In the genomic region with DNA sequence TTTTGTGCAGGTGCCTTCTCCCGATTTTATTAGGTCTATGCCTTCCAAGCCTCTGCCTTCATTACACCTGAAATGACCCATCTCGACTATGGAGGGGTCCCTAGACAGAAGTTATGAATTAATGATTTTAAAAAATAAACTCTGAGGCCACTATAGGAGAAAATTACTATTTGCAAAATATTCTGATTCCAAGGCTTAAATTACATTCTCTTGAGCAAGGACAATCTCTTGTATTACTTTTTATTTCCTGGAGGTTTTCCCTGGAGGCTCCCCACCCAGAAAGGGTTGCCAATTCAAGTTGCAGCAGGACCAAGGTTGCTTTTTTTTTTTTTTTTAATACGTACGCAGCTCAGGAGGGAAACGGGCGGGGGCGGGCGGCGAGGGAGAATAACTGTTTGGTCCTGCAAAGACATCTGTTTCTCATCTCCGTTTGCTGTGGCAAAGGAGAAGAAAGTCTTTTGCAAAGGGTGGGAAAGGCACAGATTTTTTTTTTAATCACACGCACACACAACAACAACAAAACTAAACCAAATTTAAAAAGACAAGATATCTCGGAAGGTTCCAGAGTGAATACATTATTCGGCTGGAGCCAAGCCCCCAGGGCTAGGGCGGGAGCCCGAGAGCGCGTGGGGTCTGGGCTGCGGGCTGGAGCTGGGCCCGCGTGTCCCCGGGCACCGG, we compare ENCODE assay signal across 2 cellular contexts.
A peak's percentile ranks its signal among the peaks of the same experiment; 100 is the strongest.
TF ChIP-seq lines count a peak whose summit lies in the region.

No MANE protein-coding gene starts in this region.

TF ChIP-seq in HEK293, 187 proteins besides CTCF, POLR2A, EP300 and RAD21 (continued from another document and continues in another):
- TF ChIP-seq KLF8 (tag by site-specific recombination; IDR thresholded peaks at IDR 0.05) = 0 out of 2 replicates have a peak, but pooled peaks have one; percentile 41
- 0 out of 2 replicates have a peak, but pooled peaks have one; percentile 57 for TF ChIP-seq KLF1 (tag by site-specific recombination; IDR thresholded peaks at IDR 0.05)
- peak; percentile 71; the same call in 1 of the 2 replicates for TF ChIP-seq GLIS2 (tag by site-specific recombination; IDR thresholded peaks at IDR 0.05)
- peak; percentile 44; the same call in 1 of the 2 replicates for TF ChIP-seq ZFHX2 (tag by site-specific recombination; conservative IDR thresholded peaks at IDR 0.05)
- no peak for TF ChIP-seq GLI4 (tag by site-specific recombination; IDR thresholded peaks at IDR 0.05)
- TF ChIP-seq, protein P1, sequence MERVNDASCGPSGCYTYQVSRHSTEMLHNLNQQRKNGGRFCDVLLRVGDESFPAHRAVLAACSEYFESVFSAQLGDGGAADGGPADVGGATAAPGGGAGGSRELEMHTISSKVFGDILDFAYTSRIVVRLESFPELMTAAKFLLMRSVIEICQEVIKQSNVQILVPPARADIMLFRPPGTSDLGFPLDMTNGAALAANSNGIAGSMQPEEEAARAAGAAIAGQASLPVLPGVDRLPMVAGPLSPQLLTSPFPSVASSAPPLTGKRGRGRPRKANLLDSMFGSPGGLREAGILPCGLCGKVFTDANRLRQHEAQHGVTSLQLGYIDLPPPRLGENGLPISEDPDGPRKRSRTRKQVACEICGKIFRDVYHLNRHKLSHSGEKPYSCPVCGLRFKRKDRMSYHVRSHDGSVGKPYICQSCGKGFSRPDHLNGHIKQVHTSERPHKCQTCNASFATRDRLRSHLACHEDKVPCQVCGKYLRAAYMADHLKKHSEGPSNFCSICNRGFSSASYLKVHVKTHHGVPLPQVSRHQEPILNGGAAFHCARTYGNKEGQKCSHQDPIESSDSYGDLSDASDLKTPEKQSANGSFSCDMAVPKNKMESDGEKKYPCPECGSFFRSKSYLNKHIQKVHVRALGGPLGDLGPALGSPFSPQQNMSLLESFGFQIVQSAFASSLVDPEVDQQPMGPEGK (tag by site-specific recombination; IDR thresholded peaks at IDR 0.05) = peak; percentile 75; the same call in 1 of the 2 replicates
- TF ChIP-seq, protein P2, sequence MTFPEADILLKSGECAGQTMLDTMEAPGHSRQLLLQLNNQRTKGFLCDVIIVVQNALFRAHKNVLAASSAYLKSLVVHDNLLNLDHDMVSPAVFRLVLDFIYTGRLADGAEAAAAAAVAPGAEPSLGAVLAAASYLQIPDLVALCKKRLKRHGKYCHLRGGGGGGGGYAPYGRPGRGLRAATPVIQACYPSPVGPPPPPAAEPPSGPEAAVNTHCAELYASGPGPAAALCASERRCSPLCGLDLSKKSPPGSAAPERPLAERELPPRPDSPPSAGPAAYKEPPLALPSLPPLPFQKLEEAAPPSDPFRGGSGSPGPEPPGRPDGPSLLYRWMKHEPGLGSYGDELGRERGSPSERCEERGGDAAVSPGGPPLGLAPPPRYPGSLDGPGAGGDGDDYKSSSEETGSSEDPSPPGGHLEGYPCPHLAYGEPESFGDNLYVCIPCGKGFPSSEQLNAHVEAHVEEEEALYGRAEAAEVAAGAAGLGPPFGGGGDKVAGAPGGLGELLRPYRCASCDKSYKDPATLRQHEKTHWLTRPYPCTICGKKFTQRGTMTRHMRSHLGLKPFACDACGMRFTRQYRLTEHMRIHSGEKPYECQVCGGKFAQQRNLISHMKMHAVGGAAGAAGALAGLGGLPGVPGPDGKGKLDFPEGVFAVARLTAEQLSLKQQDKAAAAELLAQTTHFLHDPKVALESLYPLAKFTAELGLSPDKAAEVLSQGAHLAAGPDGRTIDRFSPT (tag by site-specific recombination; IDR thresholded peaks at IDR 0.05) = no peak
- TF ChIP-seq ZNF335 (tag by site-specific recombination; conservative IDR thresholded peaks at IDR 0.05) = peak; percentile 91
- 0 out of 2 replicates have a peak, but pooled peaks have one; percentile 11 for TF ChIP-seq KLF7 (tag by site-specific recombination; IDR thresholded peaks at IDR 0.05; ENCODE audit: borderline replicate concordance)
- TF ChIP-seq, protein P3, sequence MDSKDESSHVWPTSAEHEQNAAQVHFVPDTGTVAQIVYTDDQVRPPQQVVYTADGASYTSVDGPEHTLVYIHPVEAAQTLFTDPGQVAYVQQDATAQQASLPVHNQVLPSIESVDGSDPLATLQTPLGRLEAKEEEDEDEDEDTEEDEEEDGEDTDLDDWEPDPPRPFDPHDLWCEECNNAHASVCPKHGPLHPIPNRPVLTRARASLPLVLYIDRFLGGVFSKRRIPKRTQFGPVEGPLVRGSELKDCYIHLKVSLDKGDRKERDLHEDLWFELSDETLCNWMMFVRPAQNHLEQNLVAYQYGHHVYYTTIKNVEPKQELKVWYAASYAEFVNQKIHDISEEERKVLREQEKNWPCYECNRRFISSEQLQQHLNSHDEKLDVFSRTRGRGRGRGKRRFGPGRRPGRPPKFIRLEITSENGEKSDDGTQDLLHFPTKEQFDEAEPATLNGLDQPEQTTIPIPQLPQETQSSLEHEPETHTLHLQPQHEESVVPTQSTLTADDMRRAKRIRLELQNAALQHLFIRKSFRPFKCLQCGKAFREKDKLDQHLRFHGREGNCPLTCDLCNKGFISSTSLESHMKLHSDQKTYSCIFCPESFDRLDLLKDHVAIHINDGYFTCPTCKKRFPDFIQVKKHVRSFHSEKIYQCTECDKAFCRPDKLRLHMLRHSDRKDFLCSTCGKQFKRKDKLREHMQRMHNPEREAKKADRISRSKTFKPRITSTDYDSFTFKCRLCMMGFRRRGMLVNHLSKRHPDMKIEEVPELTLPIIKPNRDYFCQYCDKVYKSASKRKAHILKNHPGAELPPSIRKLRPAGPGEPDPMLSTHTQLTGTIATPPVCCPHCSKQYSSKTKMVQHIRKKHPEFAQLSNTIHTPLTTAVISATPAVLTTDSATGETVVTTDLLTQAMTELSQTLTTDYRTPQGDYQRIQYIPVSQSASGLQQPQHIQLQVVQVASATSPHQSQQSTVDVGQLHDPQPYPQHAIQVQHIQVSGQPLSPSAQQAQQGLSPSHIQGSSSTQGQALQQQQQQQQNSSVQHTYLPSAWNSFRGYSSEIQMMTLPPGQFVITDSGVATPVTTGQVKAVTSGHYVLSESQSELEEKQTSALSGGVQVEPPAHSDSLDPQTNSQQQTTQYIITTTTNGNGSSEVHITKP (tag by site-specific recombination; IDR thresholded peaks at IDR 0.05) = peak; percentile 97
- TF ChIP-seq, protein P4, sequence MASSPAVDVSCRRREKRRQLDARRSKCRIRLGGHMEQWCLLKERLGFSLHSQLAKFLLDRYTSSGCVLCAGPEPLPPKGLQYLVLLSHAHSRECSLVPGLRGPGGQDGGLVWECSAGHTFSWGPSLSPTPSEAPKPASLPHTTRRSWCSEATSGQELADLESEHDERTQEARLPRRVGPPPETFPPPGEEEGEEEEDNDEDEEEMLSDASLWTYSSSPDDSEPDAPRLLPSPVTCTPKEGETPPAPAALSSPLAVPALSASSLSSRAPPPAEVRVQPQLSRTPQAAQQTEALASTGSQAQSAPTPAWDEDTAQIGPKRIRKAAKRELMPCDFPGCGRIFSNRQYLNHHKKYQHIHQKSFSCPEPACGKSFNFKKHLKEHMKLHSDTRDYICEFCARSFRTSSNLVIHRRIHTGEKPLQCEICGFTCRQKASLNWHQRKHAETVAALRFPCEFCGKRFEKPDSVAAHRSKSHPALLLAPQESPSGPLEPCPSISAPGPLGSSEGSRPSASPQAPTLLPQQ (tag by site-specific recombination; IDR thresholded peaks at IDR 0.05) = peak; percentile 78
- TF ChIP-seq ZNF394 (tag by site-specific recombination; IDR thresholded peaks at IDR 0.05; ENCODE audit: borderline replicate concordance) = no peak
- TF ChIP-seq ZNF701 (tag by site-specific recombination; IDR thresholded peaks at IDR 0.05) = no peak

TF ChIP-seq in WTC11, 78 proteins besides CTCF, POLR2A, EP300 and RAD21 (continued from another document):
- TF ChIP-seq ETV6 (CRISPR knock-in tag; IDR thresholded peaks at IDR 0.05) = no peak
- no peak for TF ChIP-seq JUN (CRISPR knock-in tag; IDR thresholded peaks at IDR 0.05)
TF ChIP-seq in WTC11: peak in this region for 0.
